ENCODE assay signal across 12 cellular contexts in genomic region chr1:229148743-229149142, GRCh38.
DNase-seq lines count a peak whose midpoint lies in the region; ATAC-seq, FAIRE-seq and TF ChIP-seq lines count a peak whose summit lies in the region.
"Had no signal": no experiment of that assay in that cellular context is flagged by ENCODE, and none has a peak within 500 bp of the region (broad histone marks: within the 10 kb centered on the region; RNA-seq: fewer than 3 reads in every experiment).

No MANE protein-coding gene starts in this region.

- RAD21 ChIA-PET in GM12878 (lab: Charles Lee; ENCODE audit: unreplicated experiment): no interaction called here

- no peak for TF ChIP-seq EP300 in GM12878 (IDR thresholded peaks at IDR 0.05; ENCODE audit: borderline replicate concordance in 1 of 2, control insufficient read depth in 1 of 2, low read depth in 2 of 2, low read length in 2 of 2)

- H4K20me1 ChIP-seq in GM12878 (ENCODE audit: control insufficient read depth, insufficient read depth): no peaks in the 10 kb centered on the region

- BruUV-seq in GM12878 (replicated peaks; lab: Mats Ljungman, UMichigan): no TSS peak

- peaks cover 0 to 40% (median 7%) of the 10 kb centered on the region in 9 donors for H3K27me3 ChIP-seq in heart left ventricle
- H3K27me3 ChIP-seq in GM12878 (replicated peaks in 1 of 2; ENCODE audit: control insufficient read depth in 2 of 2, insufficient read depth in 2 of 2, low read length in 1 of 2): peaks cover 4 to 12% of the 10 kb centered on the region in 2 experiments; a peak in 3 of 4 replicates
- no peaks in the 10 kb centered on the region for H3K27me3 ChIP-seq in naive thymus-derived CD4-positive, alpha-beta T cell (ENCODE audit: control insufficient read depth in 2 of 2, insufficient read depth in 2 of 2, low read length in 2 of 2)

- peaks cover 0 to 14% (median 5%) of the 10 kb centered on the region in 5 donors for H3K27me3 Mint-ChIP-seq in naive thymus-derived CD4-positive, alpha-beta T cell
- peaks cover 12% of the 10 kb centered on the region for H3K27me3 Mint-ChIP-seq in activated naive CD4-positive, alpha-beta T cell treated with anti-CD3 and anti-CD28 coated beads, Interleukin-2, amount 10 ng/mL, durations not matched to agents 7 days and 5 days

- no peak overlapping the region for H3K4me2 ChIP-seq in GM12878 (ENCODE audit: control insufficient read depth, insufficient read depth)

- 62 to 74% (median 71%) methylated on average over 2 to 7 of the region's 7 CpGs for WGBS in heart left ventricle, 4 donors
- WGBS in GM12878 (ENCODE audit: insufficient coverage, insufficient replicate concordance, low lambda C conversion rate, missing lambda C conversion rate): 33% methylated on average over 7 of the region's 7 CpGs

- POLR2A ChIA-PET in GM12878 (lab: Charles Lee): no interaction called here
- POLR2A ChIA-PET in naive thymus-derived CD4-positive, alpha-beta T cell (lab: Charles Lee): no interaction called here

- H3K9ac ChIP-seq in GM12878 (ENCODE audit: control insufficient read depth, insufficient read depth, low read length): no peak overlapping the region

- no peak for FAIRE-seq in GM12878 (lab: Jason Lieb, UNC)

- H2AFZ ChIP-seq in GM12878 (ENCODE audit: control insufficient read depth, low read depth, low read length): no peak overlapping the region

- no peaks in the 10 kb centered on the region for H3K79me2 ChIP-seq in GM12878 (ENCODE audit: control insufficient read depth, insufficient read depth, low read length)

- TF ChIP-seq POLR2A in heart left ventricle (IDR thresholded peaks at IDR 0.05) (no peak), GM12878 (IDR thresholded peaks at IDR 0.05; ENCODE audit: low read depth, low read length) (no peak)

- TF ChIP-seq RAD21 in GM12878 (IDR thresholded peaks at IDR 0.05; ENCODE audit: insufficient read depth, low read depth, low read length): no peak

- intact Hi-C loops in heart left ventricle (cut with DNase I): no loop called here
- intact Hi-C loops in cardiac septum (cut with DNase I): no loop called here
- intact Hi-C loops in GM12878 (cut with micrococcal nuclease; ENCODE audit: unreplicated experiment): no loop called here
- intact Hi-C loops in naive thymus-derived CD4-positive, alpha-beta T cell (cut with micrococcal nuclease): no loop called here

- H3K36me3 ChIP-seq in heart left ventricle (no peaks in the 10 kb centered on the region), GM12878 (ENCODE audit: control insufficient read depth in 2 of 2, insufficient read depth in 2 of 2, low read length in 1 of 2) (no peaks in the 10 kb centered on the region)
- no peaks in the 10 kb centered on the region for H3K36me3 ChIP-seq in naive thymus-derived CD4-positive, alpha-beta T cell (ENCODE audit: control insufficient read depth in 2 of 3, insufficient read depth in 3 of 3, low read length in 3 of 3)

- H3K4me3 ChIP-seq in heart left ventricle (no peak overlapping the region), GM12878 (no peak overlapping the region)
- H3K4me3 ChIP-seq in naive thymus-derived CD4-positive, alpha-beta T cell (ENCODE audit: low read length): no peak overlapping the region
- H3K4me3 ChIP-seq: SK-N-MC had no signal

- H3K9me3 ChIP-seq in heart left ventricle (peaks cover 0 to 7% (median 0%) of the 10 kb centered on the region in 12 donors), GM12878 (replicated peaks; ENCODE audit: control insufficient read depth, insufficient read depth, low read length) (no peaks in the 10 kb centered on the region)
- H3K9me3 ChIP-seq in naive thymus-derived CD4-positive, alpha-beta T cell (ENCODE audit: control insufficient read depth in 2 of 3, low read length in 3 of 3): no peaks in the 10 kb centered on the region

- H3K27ac ChIP-seq in heart left ventricle: no peak overlapping the region
- no peak overlapping the region for H3K27ac ChIP-seq in GM12878 (ENCODE audit: control insufficient read depth, insufficient read depth)
- H3K27ac ChIP-seq in naive thymus-derived CD4-positive, alpha-beta T cell (ENCODE audit: low read depth, low read length): no peak overlapping the region
- H3K27ac ChIP-seq: C4-2B, SK-N-MC had no signal

- TF ChIP-seq CTCF in heart left ventricle (IDR thresholded peaks at IDR 0.05) (no peak), GM12878 (IDR thresholded peaks at IDR 0.05 in 2 of 3, conservative IDR thresholded peaks at IDR 0.05 in 1 of 3; ENCODE audit: control insufficient read depth in 2 of 3, extremely low read depth in 1 of 3, insufficient read depth in 1 of 3, low read depth in 3 of 3, low read length in 3 of 3) (no peak)

- DNase-seq in heart left ventricle (no peak), cardiac septum (ENCODE audit: low spot score) (no peak), GM12878 (ENCODE audit: low read depth, low spot score) (no peak), HPDE6-E6E7 (ENCODE audit: extremely low spot score) (no peak), amniotic stem cell (lab: John Stamatoyannopoulos, UW) (no peak)
- no peak for DNase-seq in naive thymus-derived CD4-positive, alpha-beta T cell
- no peak for DNase-seq in activated naive CD4-positive, alpha-beta T cell treated with anti-CD3 and anti-CD28 coated beads, Interleukin-2, amount 10 ng/mL, durations not matched to agents 7 days and 5 days
- DNase-seq in activated T-cell treated with anti-CD3 and anti-CD28 coated beads, Interleukin-2, amount 50 U/mL, for 48 hours: no peak
- DNase-seq: 8988T, NCI-H446 had no signal

- peaks cover 0 to 4% (median 0%) of the 10 kb centered on the region in 5 donors for H3K36me3 Mint-ChIP-seq in naive thymus-derived CD4-positive, alpha-beta T cell
- no peaks in the 10 kb centered on the region for H3K36me3 Mint-ChIP-seq in activated naive CD4-positive, alpha-beta T cell treated with anti-CD3 and anti-CD28 coated beads, Interleukin-2, amount 10 ng/mL, durations not matched to agents 7 days and 5 days

- H3K4me1 ChIP-seq in heart left ventricle: peaks cover 0 to 17% (median 6%) of the 10 kb centered on the region in 12 donors
- no peaks in the 10 kb centered on the region for H3K4me1 ChIP-seq in GM12878 (ENCODE audit: control insufficient read depth, insufficient read depth, low read length)
- no peaks in the 10 kb centered on the region for H3K4me1 ChIP-seq in naive thymus-derived CD4-positive, alpha-beta T cell (ENCODE audit: control insufficient read depth in 2 of 2, insufficient read depth in 2 of 2, low read length in 2 of 2)

- H3K27ac Mint-ChIP-seq in naive thymus-derived CD4-positive, alpha-beta T cell: no peak overlapping the region
- H3K27ac Mint-ChIP-seq in activated naive CD4-positive, alpha-beta T cell treated with anti-CD3 and anti-CD28 coated beads, Interleukin-2, amount 10 ng/mL, durations not matched to agents 7 days and 5 days: no peak overlapping the region

- peaks cover 0 to 23% (median 4%) of the 10 kb centered on the region in 7 donors for H3K4me1 Mint-ChIP-seq in naive thymus-derived CD4-positive, alpha-beta T cell
- peaks cover 2% of the 10 kb centered on the region for H3K4me1 Mint-ChIP-seq in activated naive CD4-positive, alpha-beta T cell treated with anti-CD3 and anti-CD28 coated beads, Interleukin-2, amount 10 ng/mL, durations not matched to agents 7 days and 5 days

- H3K9me3 Mint-ChIP-seq in naive thymus-derived CD4-positive, alpha-beta T cell: no peaks in the 10 kb centered on the region
- H3K9me3 Mint-ChIP-seq in activated naive CD4-positive, alpha-beta T cell treated with anti-CD3 and anti-CD28 coated beads, Interleukin-2, amount 10 ng/mL, durations not matched to agents 7 days and 5 days: no peaks in the 10 kb centered on the region

- SMC1A ChIA-PET in GM12878 (lab: Charles Lee; ENCODE audit: uncharacterized antibody, unreplicated experiment): no interaction called here

- CTCF ChIA-PET in GM12878 (lab: Yijun Ruan, JAX): no interaction called here
- CTCF ChIA-PET in naive thymus-derived CD4-positive, alpha-beta T cell (lab: Charles Lee): no interaction called here
- CTCF ChIA-PET in activated naive CD4-positive, alpha-beta T cell treated with anti-CD3 and anti-CD28 coated beads, Interleukin-2, amount 10 ng/mL, durations not matched to agents 7 days and 5 days (lab: Charles Lee): no interaction called here

- in situ Hi-C loops in GM12878 (cut with MboI): no loop called here

- no peak overlapping the region for H3K4me3 Mint-ChIP-seq in naive thymus-derived CD4-positive, alpha-beta T cell
- H3K4me3 Mint-ChIP-seq in activated naive CD4-positive, alpha-beta T cell treated with anti-CD3 and anti-CD28 coated beads, Interleukin-2, amount 10 ng/mL, durations not matched to agents 7 days and 5 days: no peak overlapping the region

- peak in 3 of 4 donors; percentile 5 to 26 (median 14) for ATAC-seq in heart left ventricle
- no peak for ATAC-seq in GM12878
- ATAC-seq in naive thymus-derived CD4-positive, alpha-beta T cell: peak; percentile 40

TF ChIP-seq in GM12878, 131 proteins besides CTCF, POLR2A, EP300 and RAD21:
- TF ChIP-seq MTA3 (IDR thresholded peaks at IDR 0.05; ENCODE audit: borderline replicate concordance, low read length): no peak
- no peak for TF ChIP-seq PBX3 (IDR thresholded peaks at IDR 0.05; ENCODE audit: insufficient replicate concordance, low read depth, low read length)
- TF ChIP-seq, protein P1, sequence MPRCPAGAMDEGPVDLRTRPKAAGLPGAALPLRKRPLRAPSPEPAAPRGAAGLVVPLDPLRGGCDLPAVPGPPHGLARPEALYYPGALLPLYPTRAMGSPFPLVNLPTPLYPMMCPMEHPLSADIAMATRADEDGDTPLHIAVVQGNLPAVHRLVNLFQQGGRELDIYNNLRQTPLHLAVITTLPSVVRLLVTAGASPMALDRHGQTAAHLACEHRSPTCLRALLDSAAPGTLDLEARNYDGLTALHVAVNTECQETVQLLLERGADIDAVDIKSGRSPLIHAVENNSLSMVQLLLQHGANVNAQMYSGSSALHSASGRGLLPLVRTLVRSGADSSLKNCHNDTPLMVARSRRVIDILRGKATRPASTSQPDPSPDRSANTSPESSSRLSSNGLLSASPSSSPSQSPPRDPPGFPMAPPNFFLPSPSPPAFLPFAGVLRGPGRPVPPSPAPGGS (IDR thresholded peaks at IDR 0.05; ENCODE audit: borderline replicate concordance, insufficient read depth, low read depth, low read length, poor library complexity, severe bottlenecking): peak; percentile 86
